In genomic region chr19:5993516-5994406, GRCh38 we compare ENCODE assay signal across 1 cellular context.
TF ChIP-seq lines count a peak whose summit lies in the region.

No MANE protein-coding gene starts in this region.

TF ChIP-seq in endothelial cell of umbilical vein, 7 proteins besides CTCF, POLR2A, EP300 and RAD21 (continued from another document):
- TF ChIP-seq MAX (IDR thresholded peaks at IDR 0.05; ENCODE audit: insufficient read depth, insufficient read length) (no peak), POLR2AphosphoS5 (IDR thresholded peaks at IDR 0.05; ENCODE audit: insufficient read depth, low read depth, low read length) (no peak)
